30 cellular contexts compared by ENCODE assay signal in genomic region chr10:42304341-42304740, GRCh38.
"Had no signal": no experiment of that assay in that cellular context is flagged by ENCODE, and none has a peak within 500 bp of the region (broad histone marks: within the 10 kb centered on the region; RNA-seq: fewer than 3 reads in every experiment).

No MANE protein-coding gene starts in this region.

- FAIRE-seq: keratinocyte, TTC549 had no signal

- DNase-seq: activated CD4-positive, alpha-beta T cell treated with anti-CD3 and anti-CD28 coated beads for 48 hours; activated CD4-positive, alpha-beta T cell treated with anti-CD3 and anti-CD28 coated beads, Interleukin-2, amount 50 U/mL, for 48 hours; activated CD8-positive, alpha-beta memory T cell treated with anti-CD3 and anti-CD28 coated beads for 24 hours; activated effector memory CD4-positive, alpha-beta T cell treated with anti-CD3 and anti-CD28 coated beads, Interleukin-2, amount 50 U/mL, for 16 hours; activated naive CD4-positive, alpha-beta T cell treated with anti-CD3 and anti-CD28 coated beads for 36 hours; activated naive CD8-positive, alpha-beta T cell treated with anti-CD3 and anti-CD28 coated beads for 36 hours; cerebellar nuclear complex; dorsolateral prefrontal cortex; effector memory CD4-positive, alpha-beta T cell; foreskin fibroblast; head of caudate nucleus; hypothalamus; left cardiac atrium; left ventricle myocardium superior; midbrain; naive thymus-derived CD8-positive, alpha-beta T cell; occipital lobe; right cardiac atrium; spleen; stimulated activated naive CD4-positive, alpha-beta T cell; T-helper 9 cell; testis; transverse colon had no signal

- ATAC-seq: left cardiac atrium; left ventricle myocardium superior; naive thymus-derived CD8-positive, alpha-beta T cell; right cardiac atrium had no signal

- H3K9me3 ChIP-seq: testis had no signal

- H3K9ac ChIP-seq: parathyroid adenoma had no signal

- H2AFZ ChIP-seq: parathyroid adenoma had no signal

- H3K4me3 ChIP-seq: ascending aorta, cardiac muscle cell, coronary artery, dorsolateral prefrontal cortex, spleen, testis, transverse colon had no signal

- H3K27me3 ChIP-seq: ascending aorta, cardiac muscle cell, dorsolateral prefrontal cortex, spleen, testis, transverse colon had no signal

- H3K79me2 ChIP-seq: parathyroid adenoma had no signal

- H3K4me1 ChIP-seq: ascending aorta, parathyroid adenoma, spleen, testis, transverse colon had no signal

- H3K36me3 ChIP-seq: ascending aorta, cardiac muscle cell, spleen, transverse colon had no signal

- H3K27ac ChIP-seq: ascending aorta, cardiac muscle cell, coronary artery, dorsolateral prefrontal cortex, parathyroid adenoma, spleen, testis, transverse colon, VCaP had no signal
